Comparison of ENCODE assay signal across 36 cellular contexts in genomic region chr3:134667956-134668355, GRCh38. TPM values are rescaled to one million over a fixed set of nuclear protein-coding genes. Genes with fewer than 3 reads are reported as not detected.
"Had no signal": no experiment of that assay in that cellular context is flagged by ENCODE, and none has a peak within 500 bp of the region (broad histone marks: within the 10 kb centered on the region; RNA-seq: fewer than 3 reads in every experiment).

No MANE protein-coding gene starts in this region.

- FAIRE-seq: TTC549 had no signal

- H3K27ac Mint-ChIP-seq: activated B cell treated with CpG ODN at 0.5 μM for 24 hours; activated CD4-positive, alpha-beta memory T cell treated with anti-CD3 and anti-CD28 coated beads for 36 hours; activated CD4-positive, alpha-beta T cell treated with anti-CD3 and anti-CD28 coated beads, Interleukin-2, amount 10 ng/mL, durations not matched to agents 24 days and 14 days; activated CD8-positive, alpha-beta T cell treated with anti-CD3 and anti-CD28 coated beads for 36 hours; activated naive CD4-positive, alpha-beta T cell treated with anti-CD3 and anti-CD28 coated beads, Interleukin-2, amount 10 ng/mL, durations not matched to agents 7 days and 5 days; activated naive CD4-positive, alpha-beta T cell treated with anti-CD3 and anti-CD28 coated beads, Interleukin-2, amount 50 U/mL, for 24 hours; activated naive CD8-positive, alpha-beta T cell; activated naive CD8-positive, alpha-beta T cell treated with anti-CD3 and anti-CD28 coated beads, Interleukin-2, amount 10 ng/mL, durations not matched to agents 7 days and 5 days; activated naive CD8-positive, alpha-beta T cell treated with anti-CD3 and anti-CD28 coated beads, Interleukin-2, amount 50 U/mL, for 24 hours; activated T-cell treated with anti-CD3 and anti-CD28 coated beads, Interleukin-2, amount 50 U/mL, for 24 hours; activated T-helper 2 cell treated with anti-CD3 and anti-CD28 coated beads, Interferon-gamma antibody, Interleukin-2, Interleukin-4, amounts not matched to agents 10 μg/mL and 5 μg/mL and 100 μg/mL, durations not matched to agents 14 hours and 24 hours and 36 hours; T-helper 1 cell treated with Interleukin-12 subunit alpha and Interleukin-12 subunit beta and Interleukin-4 antibody, amounts not matched to agents 30 μg/mL and 1 μg/mL, for 36 hours; T-helper 2 cell treated with Interferon-gamma antibody and Interleukin-4, amounts not matched to agents 5 μg/mL and 100 μg/mL, for 36 hours had no signal

- H3K4me1 Mint-ChIP-seq: activated B cell treated with CpG ODN at 0.5 μM for 24 hours; activated CD4-positive, alpha-beta T cell treated with anti-CD3 and anti-CD28 coated beads, Interleukin-2, amount 10 ng/mL, durations not matched to agents 24 days and 14 days; activated naive CD4-positive, alpha-beta T cell treated with anti-CD3 and anti-CD28 coated beads, Interleukin-2, amount 10 ng/mL, durations not matched to agents 7 days and 5 days; activated naive CD4-positive, alpha-beta T cell treated with anti-CD3 and anti-CD28 coated beads, Interleukin-2, amount 50 U/mL, for 24 hours; activated naive CD8-positive, alpha-beta T cell treated with anti-CD3 and anti-CD28 coated beads, Interleukin-2, amount 10 ng/mL, durations not matched to agents 7 days and 5 days; activated naive CD8-positive, alpha-beta T cell treated with anti-CD3 and anti-CD28 coated beads, Interleukin-2, amount 50 U/mL, for 24 hours; central memory CD8-positive, alpha-beta T cell had no signal

- H3K27ac ChIP-seq: ascending aorta, cardiac muscle cell, VCaP had no signal

- H3K9me3 Mint-ChIP-seq: activated B cell treated with CpG ODN at 0.5 μM for 24 hours; activated naive CD4-positive, alpha-beta T cell treated with anti-CD3 and anti-CD28 coated beads, Interleukin-2, amount 50 U/mL, for 24 hours; activated naive CD8-positive, alpha-beta T cell treated with anti-CD3 and anti-CD28 coated beads, Interleukin-2, amount 10 ng/mL, durations not matched to agents 7 days and 5 days had no signal

- H3K9me3 ChIP-seq: ascending aorta had no signal

- DNase-seq: activated B cell treated with CpG ODN at 0.5 μM for 24 hours; activated CD4-positive, alpha-beta memory T cell treated with anti-CD3 and anti-CD28 coated beads for 36 hours; activated CD4-positive, alpha-beta T cell treated with anti-CD3 and anti-CD28 coated beads for 4 hours; activated CD4-positive, alpha-beta T cell treated with anti-CD3 and anti-CD28 coated beads, Interleukin-2, amount 10 ng/mL, durations not matched to agents 24 days and 14 days; activated CD4-positive, alpha-beta T cell treated with anti-CD3 and anti-CD28 coated beads, Interleukin-2, amount 50 U/mL, for 1 hour; activated CD4-positive, alpha-beta T cell treated with anti-CD3 and anti-CD28 coated beads, Interleukin-2, amount 50 U/mL, for 4 hours; activated CD4-positive, CD25-positive, alpha-beta regulatory T cell treated with anti-CD3 and anti-CD28 coated beads, Interleukin-2, amount 50 U/mL, for 72 hours; activated CD8-positive, alpha-beta memory T cell treated with anti-CD3 and anti-CD28 coated beads, Interleukin-2, amount 50 U/mL, for 4 hours; activated CD8-positive, alpha-beta T cell treated with anti-CD3 and anti-CD28 coated beads for 36 hours; activated effector memory CD4-positive, alpha-beta T cell treated with Interleukin-2 at 50 U/mL for 16 hours; activated gamma-delta T cell; activated naive CD4-positive, alpha-beta T cell treated with anti-CD3 and anti-CD28 coated beads, Interleukin-2, amount 10 ng/mL, durations not matched to agents 7 days and 5 days; activated naive CD4-positive, alpha-beta T cell treated with Interleukin-2 at 50 U/mL for 16 hours; activated naive CD8-positive, alpha-beta T cell treated with anti-CD3 and anti-CD28 coated beads, Interleukin-2, amount 10 ng/mL, durations not matched to agents 7 days and 5 days; activated naive CD8-positive, alpha-beta T cell treated with anti-CD3 and anti-CD28 coated beads, Interleukin-2, amount 50 U/mL, for 24 hours; activated T-cell treated with anti-CD3 and anti-CD28 coated beads, Interleukin-2, amount 50 U/mL, for 24 hours; activated T-cell treated with anti-CD3 and anti-CD28 coated beads, Interleukin-2, amount 50 U/mL, for 48 hours; amygdala; anterior cingulate cortex; caudate nucleus; cerebellar nuclear complex; T-helper 1 cell; T-helper 2 cell; T-helper 9 cell had no signal

- ATAC-seq: activated CD8-positive, alpha-beta T cell treated with anti-CD3 and anti-CD28 coated beads for 36 hours; activated naive CD8-positive, alpha-beta T cell treated with anti-CD3 and anti-CD28 coated beads, Interleukin-2, amount 50 U/mL, for 24 hours had no signal

- H3K4me3 Mint-ChIP-seq: activated B cell treated with CpG ODN at 0.5 μM for 24 hours; activated CD4-positive, alpha-beta memory T cell treated with anti-CD3 and anti-CD28 coated beads for 36 hours; activated CD4-positive, alpha-beta T cell treated with anti-CD3 and anti-CD28 coated beads, Interleukin-2, amount 10 ng/mL, durations not matched to agents 24 days and 14 days; activated CD8-positive, alpha-beta T cell treated with anti-CD3 and anti-CD28 coated beads for 36 hours; activated naive CD4-positive, alpha-beta T cell treated with anti-CD3 and anti-CD28 coated beads, Interleukin-2, amount 10 ng/mL, durations not matched to agents 7 days and 5 days; activated naive CD4-positive, alpha-beta T cell treated with anti-CD3 and anti-CD28 coated beads, Interleukin-2, amount 50 U/mL, for 24 hours; activated naive CD8-positive, alpha-beta T cell; activated naive CD8-positive, alpha-beta T cell treated with anti-CD3 and anti-CD28 coated beads, Interleukin-2, amount 10 ng/mL, durations not matched to agents 7 days and 5 days; activated naive CD8-positive, alpha-beta T cell treated with anti-CD3 and anti-CD28 coated beads, Interleukin-2, amount 50 U/mL, for 24 hours; activated T-cell treated with anti-CD3 and anti-CD28 coated beads, Interleukin-2, amount 50 U/mL, for 24 hours; brain; central memory CD8-positive, alpha-beta T cell; T-helper 1 cell treated with Interleukin-12 subunit alpha and Interleukin-12 subunit beta and Interleukin-4 antibody, amounts not matched to agents 30 μg/mL and 1 μg/mL, for 36 hours; T-helper 2 cell treated with Interferon-gamma antibody and Interleukin-4, amounts not matched to agents 5 μg/mL and 100 μg/mL, for 36 hours had no signal

- H3K4me3 ChIP-seq: ascending aorta, cardiac muscle cell had no signal

- H3K27me3 ChIP-seq: ascending aorta had no signal

- H3K36me3 Mint-ChIP-seq: activated CD4-positive, alpha-beta memory T cell treated with anti-CD3 and anti-CD28 coated beads for 36 hours; activated naive CD4-positive, alpha-beta T cell treated with anti-CD3 and anti-CD28 coated beads, Interleukin-2, amount 10 ng/mL, durations not matched to agents 7 days and 5 days; activated naive CD4-positive, alpha-beta T cell treated with anti-CD3 and anti-CD28 coated beads, Interleukin-2, amount 50 U/mL, for 24 hours; activated naive CD8-positive, alpha-beta T cell; activated naive CD8-positive, alpha-beta T cell treated with anti-CD3 and anti-CD28 coated beads, Interleukin-2, amount 10 ng/mL, durations not matched to agents 7 days and 5 days had no signal

- H3K36me3 ChIP-seq: ascending aorta, cardiac muscle cell had no signal

- H3K27me3 Mint-ChIP-seq: activated naive CD8-positive, alpha-beta T cell treated with anti-CD3 and anti-CD28 coated beads, Interleukin-2, amount 50 U/mL, for 24 hours; activated T-cell treated with anti-CD3 and anti-CD28 coated beads, Interleukin-2, amount 50 U/mL, for 24 hours had no signal

RNA-seq across cellular contexts. Expression of gene KY, which starts 17.1 kb away (rescaled TPM):
- total RNA-seq: activated B cell treated with CpG ODN at 0.5 μM for 24 hours; activated CD4-positive, alpha-beta memory T cell treated with anti-CD3 and anti-CD28 coated beads for 36 hours; activated CD4-positive, alpha-beta T cell treated with anti-CD3 and anti-CD28 coated beads, Interleukin-2, amount 10 ng/mL, durations not matched to agents 24 days and 14 days; activated CD8-positive, alpha-beta memory T cell treated with anti-CD3 and anti-CD28 coated beads for 36 hours; activated CD8-positive, alpha-beta T cell treated with anti-CD3 and anti-CD28 coated beads for 36 hours; activated naive CD8-positive, alpha-beta T cell treated with anti-CD3 and anti-CD28 coated beads, Interleukin-2, amount 10 ng/mL, durations not matched to agents 7 days and 5 days; activated T-helper 2 cell treated with anti-CD3 and anti-CD28 coated beads, Interferon-gamma antibody, Interleukin-2, Interleukin-4, amounts not matched to agents 10 μg/mL and 5 μg/mL and 100 μg/mL, durations not matched to agents 14 hours and 24 hours and 36 hours had no signal
